12 cellular contexts compared by ENCODE assay signal in the genomic region with DNA sequence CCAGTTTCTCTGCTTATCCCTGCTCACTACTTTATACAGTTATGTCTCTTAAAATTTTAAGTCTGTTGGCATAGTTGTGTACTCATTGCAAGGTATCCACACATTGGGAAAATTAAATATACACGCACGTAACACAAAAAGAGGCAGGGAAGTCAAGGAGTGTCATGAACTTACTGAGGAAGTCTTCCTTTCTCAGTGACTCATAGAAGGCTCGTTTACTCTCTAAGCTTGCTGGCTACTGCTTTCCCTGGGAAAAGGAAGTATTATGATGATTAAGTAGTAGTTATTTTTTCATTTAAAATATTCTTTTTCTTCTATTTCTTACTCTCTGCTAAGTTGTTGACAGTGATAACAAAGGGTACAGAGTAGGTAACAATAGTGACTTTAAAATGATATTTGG.
DNase-seq lines count a peak whose midpoint lies in the region; ATAC-seq and TF ChIP-seq lines count a peak whose summit lies in the region.
"Had no signal": no experiment of that assay in that cellular context is flagged by ENCODE, and none has a peak within 500 bp of the region (broad histone marks: within the 10 kb centered on the region; RNA-seq: fewer than 3 reads in every experiment).

No MANE protein-coding gene starts in this region.

- DNase-seq in HPDE6-E6E7 (ENCODE audit: extremely low spot score) (peak; percentile 4), amniotic epithelial cell (ENCODE audit: low read depth) (peak; percentile 51), foreskin fibroblast (peak; percentile 34 to 66), stromal cell of bone marrow (ENCODE audit: low read depth) (peak; percentile 33), D341Med (ENCODE audit: low spot score) (no peak)
- no peak for DNase-seq in naive thymus-derived CD8-positive, alpha-beta T cell
- DNase-seq: activated CD4-positive, CD25-positive, alpha-beta regulatory T cell; erythroblast; NCI-H2029 treated with DMSO at 0.1 percent for 48 hours; sigmoid colon had no signal

- peaks cover 0 to 20% (median 6%) of the 10 kb centered on the region in 4 donors for H3K4me1 Mint-ChIP-seq in naive thymus-derived CD8-positive, alpha-beta T cell

- peaks cover 2 to 14% (median 7%) of the 10 kb centered on the region in 3 donors for H3K36me3 Mint-ChIP-seq in naive thymus-derived CD8-positive, alpha-beta T cell

- no peaks in the 10 kb centered on the region for H3K27me3 Mint-ChIP-seq in naive thymus-derived CD8-positive, alpha-beta T cell

- TF ChIP-seq CTCF in foreskin fibroblast (IDR thresholded peaks at IDR 0.05; ENCODE audit: low read depth, low read length) = no peak

- H3K4me3 Mint-ChIP-seq in naive thymus-derived CD8-positive, alpha-beta T cell = no peak overlapping the region

- no peak for ATAC-seq in GM21825 (IDR thresholded peaks at IDR 0.05; ENCODE audit: unreplicated experiment)
- ATAC-seq in naive thymus-derived CD8-positive, alpha-beta T cell = no peak

- POLR2A ChIA-PET in naive thymus-derived CD8-positive, alpha-beta T cell (lab: Charles Lee) = no interaction called here

- no peak overlapping the region for H3K27ac Mint-ChIP-seq in naive thymus-derived CD8-positive, alpha-beta T cell

- H3K4me3 ChIP-seq in foreskin fibroblast (ENCODE audit: low read depth in 1 of 2, low read length in 2 of 2) = no peak overlapping the region
- H3K4me3 ChIP-seq: HAP-1, sigmoid colon had no signal

- peaks cover 0 to 17% (median 7%) of the 10 kb centered on the region in 9 donors for H3K9me3 Mint-ChIP-seq in naive thymus-derived CD8-positive, alpha-beta T cell

Comparison
In these comparisons a context has a peak if more than half of its experiments do, and no peak if none do; other contexts are left out.
1. DNase-seq: peak in HPDE6-E6E7 (single experiment), amniotic epithelial cell (single experiment), foreskin fibroblast (2 of 2) and stromal cell of bone marrow (single experiment); none in naive thymus-derived CD8-positive, alpha-beta T cell (0 of 10) and D341Med (single experiment).